17 cellular contexts compared by ENCODE assay signal in genomic region chr15:68262514-68263356, GRCh38. TPM values are rescaled to one million over a fixed set of nuclear protein-coding genes. Genes with fewer than 3 reads are reported as not detected.
A peak's percentile ranks its signal among the peaks of the same experiment; 100 is the strongest.
DNase-seq lines count a peak whose midpoint lies in the region; ATAC-seq and TF ChIP-seq lines count a peak whose summit lies in the region.
"Had no signal": no experiment of that assay in that cellular context is flagged by ENCODE, and none has a peak within 500 bp of the region (broad histone marks: within the 10 kb centered on the region; RNA-seq: fewer than 3 reads in every experiment).

No MANE protein-coding gene starts in this region.

- TF ChIP-seq CTCF in GM23338 (conservative IDR thresholded peaks at IDR 0.05; ENCODE audit: low read depth in 2 of 2) = no peak
- no peak for TF ChIP-seq CTCF in HEK293 (tag by site-specific recombination; IDR thresholded peaks at IDR 0.05)
- no peak for TF ChIP-seq CTCF in WTC11 (IDR thresholded peaks at IDR 0.05)

- no peak overlapping the region for H2AFZ ChIP-seq in GM23338

- H3F3A ChIP-seq in GM23338 (replicated peaks; ENCODE audit: low read depth) = no peaks in the 10 kb centered on the region

- H3K36me3 ChIP-seq in GM23338 (ENCODE audit: insufficient read depth) (no peaks in the 10 kb centered on the region), HEK293 (ENCODE audit: control insufficient read depth in 2 of 2, insufficient read depth in 1 of 2, low read length in 2 of 2) (no peaks in the 10 kb centered on the region), iPS-18a (ENCODE audit: control insufficient read depth, low read depth, low read length) (no peaks in the 10 kb centered on the region)
- H3K36me3 ChIP-seq: BE2C had no signal

- CTCF ChIA-PET in HEK293 (lab: Yijun Ruan, JAX) = interaction anchor here (0.5 to 2.9 kb wide), 5 partner anchors 8 to 44 kb away, joined by 3 to 15 read pairs (median 3); no protein-coding TSS in a partner anchor
- CTCF ChIA-PET in WTC11 (lab: Charles Lee) = interaction anchor here (0.7 to 1.8 kb wide), 5 partner anchors 10 to 410 kb away, joined by 3 to 5 read pairs (median 4); partner anchors contain the start of gene FEM1B

- peak overlapping the region; percentile 93 for H3K27ac Mint-ChIP-seq in GM23338
- 0 out of 2 replicates have a peak overlapping the region, but pooled peaks have one; percentile 8 for H3K27ac Mint-ChIP-seq in WTC11
- H3K27ac Mint-ChIP-seq: CD4-positive, CD25-positive, alpha-beta regulatory T cell; CD8-positive, alpha-beta memory T cell; HFFc6 had no signal

- H3K27me3 Mint-ChIP-seq in GM23338 (ENCODE audit: insufficient read depth, low read depth, poor library complexity) (no peaks in the 10 kb centered on the region), WTC11 (ENCODE audit: low read depth) (no peaks in the 10 kb centered on the region)

- no peaks in the 10 kb centered on the region for H4K20me1 ChIP-seq in GM23338 (replicated peaks; ENCODE audit: insufficient read depth)

- H3K4me3 Mint-ChIP-seq in GM23338 (peak overlapping the region; percentile 45; the same call in 2 of the 3 replicates), WTC11 (peak overlapping the region; percentile 30; the same call in 1 of the 2 replicates)
- H3K4me3 Mint-ChIP-seq: CD4-positive, CD25-positive, alpha-beta regulatory T cell; CD8-positive, alpha-beta memory T cell; HFFc6 had no signal

- H3K9ac ChIP-seq in iPS-18a (ENCODE audit: low read length) = peak overlapping the region; percentile 40

- H3K4me3 ChIP-seq in GM23338 (peak overlapping the region; percentile 23; the same call in 1 of the 2 replicates), HEK293 (ENCODE audit: low read depth, low read length) (no peak overlapping the region), iPS-18a (ENCODE audit: low read length) (peak overlapping the region; percentile 24)

- no peaks in the 10 kb centered on the region for H3K79me2 ChIP-seq in GM23338 (replicated peaks; ENCODE audit: insufficient read depth)

- POLR2A ChIA-PET in HEK293 (lab: Yijun Ruan, JAX) (interaction anchor here (0.6 to 0.9 kb wide), 2 partner anchors 9 to 15 kb away, joined by 3 to 4 read pairs; partner anchors contain the start of gene FEM1B), WTC11 (lab: Charles Lee) (no interaction called here)

- H3K27me3 ChIP-seq in GM23338 (ENCODE audit: insufficient read depth) (no peaks in the 10 kb centered on the region), iPS-18a (ENCODE audit: control insufficient read depth, insufficient read depth, low read length) (no peaks in the 10 kb centered on the region)

- H3K9me2 ChIP-seq in GM23338 (ENCODE audit: insufficient read depth) = no peaks in the 10 kb centered on the region

- ATAC-seq in GM23338 (peak; percentile 38), WTC11 (no peak)

- H3K36me3 Mint-ChIP-seq in GM23338 (ENCODE audit: low read depth) (no peaks in the 10 kb centered on the region), WTC11 (no peaks in the 10 kb centered on the region)
- H3K36me3 Mint-ChIP-seq: CD4-positive, CD25-positive, alpha-beta regulatory T cell; CD8-positive, alpha-beta memory T cell had no signal

- peaks cover 27% of the 10 kb centered on the region for H3K4me1 ChIP-seq in GM23338 (ENCODE audit: insufficient read depth)
- H3K4me1 ChIP-seq in HEK293 (ENCODE audit: control insufficient read depth, insufficient read depth, low read length) = no peaks in the 10 kb centered on the region
- H3K4me1 ChIP-seq in iPS-18a (ENCODE audit: control insufficient read depth, low read depth, low read length) = peaks cover 30% of the 10 kb centered on the region
- H3K4me1 ChIP-seq: BE2C had no signal

- peak overlapping the region; percentile 52 for H3K4me2 ChIP-seq in GM23338

- H3K9me3 Mint-ChIP-seq in GM23338 (no peaks in the 10 kb centered on the region), WTC11 (peaks cover 5% of the 10 kb centered on the region; the same call in 1 of the 2 replicates)
- H3K9me3 Mint-ChIP-seq: CD8-positive, alpha-beta memory T cell; HFFc6 had no signal

- H3K27ac ChIP-seq in GM23338 (ENCODE audit: low read depth) (peak overlapping the region; percentile 64), HEK293 (ENCODE audit: extremely low read depth, low read depth, low read length) (no peak overlapping the region), iPS-18a (ENCODE audit: low read length) (peak overlapping the region; percentile 73)

- DNase-seq in GM23338 (ENCODE audit: low spot score) = peak; percentile 48
- no peak for DNase-seq in WTC11 (ENCODE audit: low spot score)
- DNase-seq in globus pallidus (ENCODE audit: low spot score) = no peak
- DNase-seq in stimulated activated CD4-positive, alpha-beta T cell treated with anti-CD3 and anti-CD28 coated beads, Interleukin-12 subunit alpha, Interleukin-12 subunit beta, amount 100 ng/mL, for 4 hours = no peak
- DNase-seq in DMS114 treated with DMSO at 0.1 percent for 48 hours (lab: John Stamatoyannopoulos, UW; ENCODE audit: unreplicated experiment) = no peak
- DNase-seq: ACHN; BE2C; C1 segment of cervical spinal cord; CD4-positive, CD25-positive, alpha-beta regulatory T cell; CD8-positive, alpha-beta memory T cell; COR-L47; DMS 273 treated with DMSO at 0.1 percent for 48 hours; GOT3; HCEC 1CT; HFFc6 had no signal

- H3K9me3 ChIP-seq in HEK293 (ENCODE audit: control insufficient read depth, insufficient read depth, low read depth, low read length) (no peaks in the 10 kb centered on the region), iPS-18a (ENCODE audit: control insufficient read depth, low read depth, low read length) (no peaks in the 10 kb centered on the region)
- H3K9me3 ChIP-seq: BE2C had no signal

- H3K4me1 Mint-ChIP-seq in GM23338 (peaks cover 41% of the 10 kb centered on the region), WTC11 (peaks cover 34% of the 10 kb centered on the region)
- H3K4me1 Mint-ChIP-seq: CD8-positive, alpha-beta memory T cell had no signal

TF ChIP-seq in GM23338, 12 proteins besides CTCF, POLR2A, EP300 and RAD21 (continues in another document):
- TF ChIP-seq EZH2 (IDR thresholded peaks at IDR 0.05; ENCODE audit: low read depth, unreplicated experiment) (no peak), POLR2AphosphoS5 (IDR thresholded peaks at IDR 0.05; ENCODE audit: low read depth) (no peak), ETS1 (IDR thresholded peaks at IDR 0.05) (no peak), JUNB (IDR thresholded peaks at IDR 0.05; ENCODE audit: unreplicated experiment) (no peak), NANOG (IDR thresholded peaks at IDR 0.05; ENCODE audit: borderline replicate concordance) (peak; percentile 46; the same call in 1 of the 2 replicates)

TF ChIP-seq in HEK293, 187 proteins besides CTCF, POLR2A, EP300 and RAD21:
- TF ChIP-seq ZNF362 (tag by site-specific recombination; IDR thresholded peaks at IDR 0.05) (peak; percentile 60; the same call in 1 of the 2 replicates), ZNF248 (tag by site-specific recombination; IDR thresholded peaks at IDR 0.05) (no peak), ZNF558 (tag by site-specific recombination; IDR thresholded peaks at IDR 0.05) (no peak)

TF ChIP-seq in WTC11, 78 proteins besides CTCF, POLR2A, EP300 and RAD21 (continues in another document):
- no peak for TF ChIP-seq ZNF423 (CRISPR knock-in tag; IDR thresholded peaks at IDR 0.05)
- no peak for TF ChIP-seq ZBTB43 (CRISPR knock-in tag; IDR thresholded peaks at IDR 0.05)
- TF ChIP-seq IRF1 (CRISPR knock-in tag; IDR thresholded peaks at IDR 0.05) = no peak
- TF ChIP-seq ZNF232 (CRISPR knock-in tag; IDR thresholded peaks at IDR 0.05) = no peak
- TF ChIP-seq ZNF281 (CRISPR knock-in tag; IDR thresholded peaks at IDR 0.05) = no peak

RNA-seq across cellular contexts. Expression of gene FEM1B, which starts 14.8 kb away (rescaled TPM):
- total RNA-seq in GM23338 (2014; rRNA removed; shearing (Covaris generic)) = 82.0 and 82.4 TPM in 2 replicates
- polyA plus RNA-seq in GM23338 (2016; fragmentation: Nextera tagmentation; extraction: Ambion mirVana) = 11.6 and 13.0 TPM in 2 replicates
- total RNA-seq in WTC11 (2021) = 59.7 to 64.8 TPM (median 62.4 TPM) in 3 replicates

RNA-seq across cellular contexts. Expression of gene CLN6, which starts 33.2 kb away (rescaled TPM):
- total RNA-seq in GM23338 (2014; rRNA removed; shearing (Covaris generic)) = 69.5 and 87.4 TPM in 2 replicates
- 20.0 and 20.7 TPM in 2 replicates for polyA plus RNA-seq in GM23338 (2016; fragmentation: Nextera tagmentation; extraction: Ambion mirVana)
- 50.2 to 52.2 TPM (median 50.8 TPM) in 3 replicates for total RNA-seq in WTC11 (2021)

RNA-seq across cellular contexts. Expression of gene CALML4, which starts 57.6 kb away (rescaled TPM):
- total RNA-seq in GM23338 (2014; rRNA removed; shearing (Covaris generic)) = 13.4 and 15.8 TPM in 2 replicates
- 15.0 and 16.2 TPM in 2 replicates for polyA plus RNA-seq in GM23338 (2016; fragmentation: Nextera tagmentation; extraction: Ambion mirVana)
- total RNA-seq in WTC11 (2021) = 8.9 to 10.1 TPM (median 9.8 TPM) in 3 replicates
